In the genomic region with DNA sequence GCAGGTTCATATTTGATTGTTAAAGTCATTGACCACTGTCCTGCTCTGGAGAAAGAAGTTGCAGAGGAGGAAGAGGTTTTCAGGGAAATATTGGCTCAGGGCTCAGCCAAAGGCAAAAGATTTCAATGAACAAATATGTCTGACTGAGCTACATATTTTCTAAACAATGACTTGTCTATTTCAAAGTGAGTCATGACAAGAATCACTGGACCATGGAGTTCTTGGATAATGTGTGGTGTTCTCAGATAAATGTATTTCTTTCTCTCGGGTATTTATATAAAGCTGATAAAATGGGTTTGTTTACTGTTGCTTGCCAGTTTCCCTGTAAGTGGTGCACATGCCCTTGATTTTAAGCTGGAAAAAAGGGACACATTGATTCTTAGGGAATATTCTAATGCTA, we compare ENCODE assay signal across 18 cellular contexts.
DNase-seq lines count a peak whose midpoint lies in the region; ATAC-seq and TF ChIP-seq lines count a peak whose summit lies in the region.
"Had no signal": no experiment of that assay in that cellular context is flagged by ENCODE, and none has a peak within 500 bp of the region (broad histone marks: within the 10 kb centered on the region; RNA-seq: fewer than 3 reads in every experiment).

No MANE protein-coding gene starts in this region.

- TF ChIP-seq CTCF in testis (IDR thresholded peaks at IDR 0.05) (no peak), BE2C (IDR thresholded peaks at IDR 0.05; ENCODE audit: low read depth, low read length) (no peak)
- no peak for TF ChIP-seq CTCF in CD4-positive, alpha-beta T cell (IDR thresholded peaks at IDR 0.05)

- WGBS in testis, 2 donors = 45 to 69% methylated on average over 1 of the region's 1 CpG

- H3K27ac Mint-ChIP-seq in activated CD4-positive, alpha-beta T cell treated with anti-CD3 and anti-CD28 coated beads, Interleukin-2, amount 10 ng/mL, durations not matched to agents 24 days and 14 days = no peak overlapping the region
- H3K27ac Mint-ChIP-seq in CD4-positive, alpha-beta T cell = no peak overlapping the region
- H3K27ac Mint-ChIP-seq: activated B cell treated with CpG ODN at 0.5 μM for 24 hours; CD8-positive, alpha-beta memory T cell; dendritic cell treated with granulocyte-macrophage colony-stimulating factor and Interleukin-4, amounts not matched to agents 40 ng/mL and 50 ng/mL, for 4 days; stimulated activated naive B cell treated with anti-CD40 and anti-IgM and Interleukin-4, amounts not matched to agents 10 μg/mL and 1 μg/mL and 100 μg/mL, for 72 hours had no signal

- no peaks in the 10 kb centered on the region for H3K4me1 Mint-ChIP-seq in activated CD4-positive, alpha-beta T cell treated with anti-CD3 and anti-CD28 coated beads, Interleukin-2, amount 10 ng/mL, durations not matched to agents 24 days and 14 days
- H3K4me1 Mint-ChIP-seq in CD4-positive, alpha-beta T cell (ENCODE audit: low read depth) = no peaks in the 10 kb centered on the region
- H3K4me1 Mint-ChIP-seq: activated B cell treated with CpG ODN at 0.5 μM for 24 hours; CD8-positive, alpha-beta memory T cell; stimulated activated naive B cell treated with anti-CD40 and anti-IgM and Interleukin-4, amounts not matched to agents 10 μg/mL and 1 μg/mL and 100 μg/mL, for 72 hours had no signal

- H3K4me3 ChIP-seq in testis (no peak overlapping the region), BE2C (ENCODE audit: low read depth, low read length) (no peak overlapping the region)
- H3K4me3 ChIP-seq: pancreas had no signal

- TF ChIP-seq POLR2A in testis (IDR thresholded peaks at IDR 0.05) = no peak

- H3K9me3 ChIP-seq in testis (no peaks in the 10 kb centered on the region), BE2C (no peaks in the 10 kb centered on the region)
- H3K9me3 ChIP-seq in CD4-positive, alpha-beta T cell (ENCODE audit: control insufficient read depth, low read length) = no peaks in the 10 kb centered on the region
- H3K9me3 ChIP-seq: pancreas had no signal

- in situ Hi-C loops in SK-MEL-5 (cut with HindIII; ENCODE audit: low pct_unique_long_range_greater_than_20kb, low sequenced_read_pairs) = no loop called here

- H3K27ac ChIP-seq in testis = peak overlapping the region; percentile 66 to 74
- H3K27ac ChIP-seq in CD4-positive, alpha-beta T cell (ENCODE audit: low read depth, low read length) = no peak overlapping the region
- H3K27ac ChIP-seq: pancreas had no signal

- POLR2A ChIA-PET in CD4-positive, alpha-beta T cell (lab: Charles Lee) = no interaction called here

- H3K36me3 ChIP-seq in testis (ENCODE audit: low read depth, missing control alignments) (no peaks in the 10 kb centered on the region), BE2C (no peaks in the 10 kb centered on the region)
- H3K36me3 ChIP-seq: pancreas had no signal

- CTCF ChIA-PET in CD4-positive, alpha-beta T cell (lab: Charles Lee) = no interaction called here

- H3K4me3 Mint-ChIP-seq in activated CD4-positive, alpha-beta T cell treated with anti-CD3 and anti-CD28 coated beads, Interleukin-2, amount 10 ng/mL, durations not matched to agents 24 days and 14 days = no peak overlapping the region
- H3K4me3 Mint-ChIP-seq in CD4-positive, alpha-beta T cell = no peak overlapping the region
- H3K4me3 Mint-ChIP-seq: activated B cell treated with CpG ODN at 0.5 μM for 24 hours; CD8-positive, alpha-beta memory T cell; dendritic cell treated with granulocyte-macrophage colony-stimulating factor and Interleukin-4, amounts not matched to agents 40 ng/mL and 50 ng/mL, for 4 days; stimulated activated naive B cell treated with anti-CD40 and anti-IgM and Interleukin-4, amounts not matched to agents 10 μg/mL and 1 μg/mL and 100 μg/mL, for 72 hours had no signal

- intact Hi-C loops in activated CD4-positive, alpha-beta T cell treated with anti-CD3 and anti-CD28 coated beads, Interleukin-2, amount 10 ng/mL, durations not matched to agents 24 days and 14 days (cut with micrococcal nuclease) = no loop called here
- intact Hi-C loops in testis (cut with DNase I; ENCODE audit: low total_unique reads) = no loop called here
- intact Hi-C loops in CD4-positive, alpha-beta T cell (cut with DNase I, micrococcal nuclease) = no loop called here

- no peak for ATAC-seq in CD4-positive, alpha-beta T cell (ENCODE audit: poor library complexity)
- ATAC-seq: pancreas had no signal

- H3K27me3 ChIP-seq in testis (no peaks in the 10 kb centered on the region), BE2C (no peaks in the 10 kb centered on the region)
- no peaks in the 10 kb centered on the region for H3K27me3 ChIP-seq in CD4-positive, alpha-beta T cell (ENCODE audit: control insufficient read depth, insufficient read depth, low read length)
- H3K27me3 ChIP-seq: pancreas had no signal

- no peaks in the 10 kb centered on the region for H3K36me3 Mint-ChIP-seq in activated CD4-positive, alpha-beta T cell treated with anti-CD3 and anti-CD28 coated beads, Interleukin-2, amount 10 ng/mL, durations not matched to agents 24 days and 14 days (ENCODE audit: low read depth)
- H3K36me3 Mint-ChIP-seq in CD4-positive, alpha-beta T cell (ENCODE audit: low read depth) = no peaks in the 10 kb centered on the region
- H3K36me3 Mint-ChIP-seq: CD8-positive, alpha-beta memory T cell; stimulated activated naive B cell treated with anti-CD40 and anti-IgM and Interleukin-4, amounts not matched to agents 10 μg/mL and 1 μg/mL and 100 μg/mL, for 72 hours had no signal

- peak; percentile 12 for DNase-seq in activated CD4-positive, alpha-beta T cell treated with anti-CD3 and anti-CD28 coated beads, Interleukin-2, amount 10 ng/mL, durations not matched to agents 24 days and 14 days
- no peak for DNase-seq in activated CD4-positive, alpha-beta T cell treated with anti-CD3 and anti-CD28 coated beads for 48 hours
- DNase-seq in SK-MEL-5 (ENCODE audit: low read depth, low spot score) = peak; percentile 76
- peak; percentile 27 for DNase-seq in fibroblast of gingiva (ENCODE audit: low read depth)
- DNase-seq in testis = no peak
- no peak for DNase-seq in BE2C
- no peak for DNase-seq in CD4-positive, alpha-beta T cell
- no peak for DNase-seq in NCI-H82 (lab: John Stamatoyannopoulos, UW)
- DNase-seq: activated B cell treated with CpG ODN at 0.5 μM for 24 hours; anterior cingulate cortex; CD8-positive, alpha-beta memory T cell; GDM1; KG1; NCI-H524; pancreas; RPMI8226; stimulated activated naive B cell treated with anti-CD40 and anti-IgM and Interleukin-4, amounts not matched to agents 10 μg/mL and 1 μg/mL and 100 μg/mL, for 72 hours had no signal

- no peaks in the 10 kb centered on the region for H3K27me3 Mint-ChIP-seq in activated CD4-positive, alpha-beta T cell treated with anti-CD3 and anti-CD28 coated beads, Interleukin-2, amount 10 ng/mL, durations not matched to agents 24 days and 14 days
- peaks cover 12% of the 10 kb centered on the region for H3K27me3 Mint-ChIP-seq in CD4-positive, alpha-beta T cell

- H3K9me3 Mint-ChIP-seq in activated CD4-positive, alpha-beta T cell treated with anti-CD3 and anti-CD28 coated beads, Interleukin-2, amount 10 ng/mL, durations not matched to agents 24 days and 14 days = no peaks in the 10 kb centered on the region
- no peaks in the 10 kb centered on the region for H3K9me3 Mint-ChIP-seq in CD4-positive, alpha-beta T cell
- H3K9me3 Mint-ChIP-seq: activated B cell treated with CpG ODN at 0.5 μM for 24 hours; CD8-positive, alpha-beta memory T cell; dendritic cell treated with granulocyte-macrophage colony-stimulating factor and Interleukin-4, amounts not matched to agents 40 ng/mL and 50 ng/mL, for 4 days had no signal

- H3K4me1 ChIP-seq in testis (peaks cover 23% of the 10 kb centered on the region), BE2C (no peaks in the 10 kb centered on the region)
- H3K4me1 ChIP-seq: pancreas had no signal

Comparison
In these comparisons a context has a peak if more than half of its experiments do, and no peak if none do; other contexts are left out.
1. DNase-seq: peak in activated CD4-positive, alpha-beta T cell treated with anti-CD3 and anti-CD28 coated beads, Interleukin-2, amount 10 ng/mL, durations not matched to agents 24 days and 14 days (single experiment), SK-MEL-5 (single experiment) and fibroblast of gingiva (single experiment); none in activated CD4-positive, alpha-beta T cell treated with anti-CD3 and anti-CD28 coated beads for 48 hours (single experiment), testis (single experiment), BE2C (single experiment), CD4-positive, alpha-beta T cell (0 of 10) and NCI-H82 (single experiment).